In the genomic region with DNA sequence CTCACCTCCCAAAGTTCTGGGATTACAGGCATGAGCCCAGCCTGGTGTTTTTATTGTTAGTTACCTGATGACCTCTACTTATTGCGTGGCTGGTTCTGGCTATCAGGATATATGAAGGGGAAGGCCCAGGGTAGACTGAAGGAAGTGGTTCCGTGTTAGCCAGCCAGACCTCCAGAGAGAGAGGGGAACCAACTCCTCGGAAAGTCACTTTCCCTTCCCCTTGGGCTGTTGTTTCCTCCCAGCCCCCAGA, we compare ENCODE assay signal across 9 cellular contexts.
DNase-seq lines count a peak whose midpoint lies in the region; ATAC-seq and TF ChIP-seq lines count a peak whose summit lies in the region.
"Had no signal": no experiment of that assay in that cellular context is flagged by ENCODE, and none has a peak within 500 bp of the region (broad histone marks: within the 10 kb centered on the region; RNA-seq: fewer than 3 reads in every experiment).

No MANE protein-coding gene starts in this region.

- peak overlapping the region; percentile 41 for H3K4me3 ChIP-seq in GM06990 (replicated peaks; ENCODE audit: low read depth, low read length)
- H3K4me3 ChIP-seq: tibial nerve had no signal

- no peaks in the 10 kb centered on the region for H3K36me3 ChIP-seq in GM06990 (ENCODE audit: control insufficient read depth, insufficient read depth, low read length)
- H3K36me3 ChIP-seq: tibial nerve had no signal

- H3K36me3 Mint-ChIP-seq in memory B cell, result peaks cover 16% of the 10 kb centered on the region

- peak overlapping the region; percentile 94 for H3K4me3 Mint-ChIP-seq in memory B cell

- H3K9me3 Mint-ChIP-seq in memory B cell, result peaks cover 2% of the 10 kb centered on the region

- peak overlapping the region; percentile 92 for H3K27ac Mint-ChIP-seq in memory B cell

- TF ChIP-seq CTCF in GM06990 (IDR thresholded peaks at IDR 0.05; ENCODE audit: insufficient read depth, low read length, poor library complexity, severe bottlenecking), result no peak

- H3K27me3 ChIP-seq in GM06990 (replicated peaks; ENCODE audit: control insufficient read depth, insufficient read depth, low read length), result no peaks in the 10 kb centered on the region

- H3K27me3 Mint-ChIP-seq in memory B cell, result no peaks in the 10 kb centered on the region

- no peak for DNase-seq in GM06990 (ENCODE audit: extremely low read depth, insufficient read length)
- peak; percentile 73 for DNase-seq in SKM-1 (lab: John Stamatoyannopoulos, UW; ENCODE audit: unreplicated experiment)
- DNase-seq in memory B cell (ENCODE audit: low spot score in 2 of 2), result no peak
- no peak for DNase-seq in COR-L47 (lab: John Stamatoyannopoulos, UW)
- DNase-seq in NCI-H1436 (lab: John Stamatoyannopoulos, UW), result no peak
- DNase-seq in UCSD-AML1 (lab: John Stamatoyannopoulos, UW; ENCODE audit: unreplicated experiment), result no peak
- no peak for DNase-seq in NCI-H82 treated with DMSO at 0.1 percent for 48 hours (lab: John Stamatoyannopoulos, UW; ENCODE audit: unreplicated experiment)

- H3K4me1 Mint-ChIP-seq in memory B cell, result peaks cover 47% of the 10 kb centered on the region

- peak; percentile 10 for ATAC-seq in HG02642 (IDR thresholded peaks at IDR 0.05; ENCODE audit: poor library complexity, unreplicated experiment)
- ATAC-seq in memory B cell (ENCODE audit: low read depth), result peak; percentile 18
